2 cellular contexts compared by ENCODE assay signal in genomic region chr20:37890108-37890507, GRCh38.
TF ChIP-seq lines count a peak whose summit lies in the region.

No MANE protein-coding gene starts in this region.

TF ChIP-seq in HEK293, 187 proteins besides CTCF, POLR2A, EP300 and RAD21:
- TF ChIP-seq ZNF664 (tag by site-specific recombination; IDR thresholded peaks at IDR 0.05) (0 out of 2 replicates have a peak, but pooled peaks have one; percentile 19), SP7 (tag by site-specific recombination; IDR thresholded peaks at IDR 0.05) (no peak)
TF ChIP-seq in HEK293: peak in this region for 1.

TF ChIP-seq in GM12878, 131 proteins besides CTCF, POLR2A, EP300 and RAD21:
- TF ChIP-seq SP1 (IDR thresholded peaks at IDR 0.05; ENCODE audit: low read depth, low read length) (no peak), CBFB (IDR thresholded peaks at IDR 0.05; ENCODE audit: low read depth) (no peak), RELB (IDR thresholded peaks at IDR 0.05; ENCODE audit: low read depth) (no peak), E4F1 (IDR thresholded peaks at IDR 0.05; ENCODE audit: borderline replicate concordance, partially characterized antibody) (no peak), MLLT1 (IDR thresholded peaks at IDR 0.05) (no peak), SRF (IDR thresholded peaks at IDR 0.05; ENCODE audit: low read depth in 2 of 2, low read length in 2 of 2) (no peak), CBX3 (IDR thresholded peaks at IDR 0.05; ENCODE audit: borderline replicate concordance, low read depth) (no peak), ZNF207 (IDR thresholded peaks at IDR 0.05; ENCODE audit: borderline replicate concordance) (no peak), JUND (IDR thresholded peaks at IDR 0.05; ENCODE audit: low read depth, low read length) (no peak), IRF3 (IDR thresholded peaks at IDR 0.05) (no peak), ESRRA (IDR thresholded peaks at IDR 0.05; ENCODE audit: low read length) (no peak), ASH2L (IDR thresholded peaks at IDR 0.05; ENCODE audit: borderline replicate concordance, low read depth) (no peak), IRF4 (IDR thresholded peaks at IDR 0.05; ENCODE audit: low read depth, low read length) (no peak), ZNF217 (IDR thresholded peaks at IDR 0.05) (no peak), ZNF24 (IDR thresholded peaks at IDR 0.05) (no peak)
TF ChIP-seq in GM12878: peak in this region for 0.
